In the genomic region with DNA sequence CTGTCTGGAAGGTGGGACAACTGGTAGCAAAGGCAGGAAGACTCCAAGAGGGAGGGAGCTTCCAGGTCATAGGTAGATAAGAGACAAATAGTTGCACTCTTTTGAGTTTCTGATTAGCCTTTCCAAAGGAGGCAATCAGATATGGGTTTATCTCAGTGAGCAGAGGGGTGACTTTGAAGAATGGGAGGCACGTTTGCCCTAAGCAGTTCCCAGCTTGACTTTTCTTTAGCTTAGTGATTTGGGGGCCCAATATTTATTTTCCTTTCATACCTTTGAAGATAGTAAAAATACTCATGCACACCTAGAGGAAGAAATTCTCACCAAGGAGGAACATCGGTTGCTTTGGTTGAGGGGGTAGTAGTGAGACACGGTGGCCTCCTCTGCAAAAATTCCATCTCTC, we compare ENCODE assay signal across 29 cellular contexts.
"Had no signal": no experiment of that assay in that cellular context is flagged by ENCODE, and none has a peak within 500 bp of the region (broad histone marks: within the 10 kb centered on the region; RNA-seq: fewer than 3 reads in every experiment).

No MANE protein-coding gene starts in this region.

- ATAC-seq: natural killer cell; psoas muscle; right cardiac atrium; right lobe of liver; stimulated activated effector memory CD8-positive, alpha-beta T cell treated with anti-CD3 and anti-CD28 coated beads, Interleukin-12 subunit alpha, Interleukin-12 subunit beta, amount 100 ng/mL, for 72 hours; stimulated activated naive B cell treated with anti-CD40 and anti-IgM and Interleukin-4, amounts not matched to agents 10 μg/mL and 1 μg/mL and 100 μg/mL, for 72 hours; upper lobe of right lung had no signal

- H3K9me3 ChIP-seq: ovary, psoas muscle, right lobe of liver, sigmoid colon, suprapubic skin, testis, tibial artery, transverse colon, upper lobe of right lung, uterus had no signal

- H2AFZ ChIP-seq: neural progenitor cell, parathyroid adenoma had no signal

- H3K27ac ChIP-seq: neural progenitor cell, ovary, parathyroid adenoma, psoas muscle, right lobe of liver, suprapubic skin, testis, tibial artery, transverse colon, upper lobe of right lung, uterus had no signal

- H3K27ac Mint-ChIP-seq: natural killer cell; neural progenitor cell; progenitor cell of endocrine pancreas; stimulated activated effector memory CD8-positive, alpha-beta T cell treated with anti-CD3 and anti-CD28 coated beads, Interleukin-12 subunit alpha, Interleukin-12 subunit beta, amount 100 ng/mL, for 72 hours; stimulated activated naive B cell treated with anti-CD40 and anti-IgM and Interleukin-4, amounts not matched to agents 10 μg/mL and 1 μg/mL and 100 μg/mL, for 72 hours; stimulated activated naive CD8-positive, alpha-beta T cell treated with anti-CD3 and anti-CD28 coated beads, Interleukin-15, Interleukin-2, amounts not matched to agents 100 ng/mL and 50 ng/mL, for 24 hours; type B pancreatic cell had no signal

- FAIRE-seq: small intestine had no signal

- H3K4me1 Mint-ChIP-seq: stimulated activated effector memory CD8-positive, alpha-beta T cell treated with anti-CD3 and anti-CD28 coated beads, Interleukin-12 subunit alpha, Interleukin-12 subunit beta, amount 100 ng/mL, for 72 hours; stimulated activated naive B cell treated with anti-CD40 and anti-IgM and Interleukin-4, amounts not matched to agents 10 μg/mL and 1 μg/mL and 100 μg/mL, for 72 hours had no signal

- H3K79me2 ChIP-seq: parathyroid adenoma had no signal

- H3K36me3 Mint-ChIP-seq: natural killer cell; neural progenitor cell; stimulated activated effector memory CD8-positive, alpha-beta T cell treated with anti-CD3 and anti-CD28 coated beads, Interleukin-12 subunit alpha, Interleukin-12 subunit beta, amount 100 ng/mL, for 72 hours had no signal

- H3K27me3 Mint-ChIP-seq: stimulated activated naive CD8-positive, alpha-beta T cell treated with anti-CD3 and anti-CD28 coated beads, Interleukin-15, Interleukin-2, amounts not matched to agents 100 ng/mL and 50 ng/mL, for 24 hours; type B pancreatic cell had no signal

- H3K4me3 Mint-ChIP-seq: natural killer cell; nephron; neural progenitor cell; stimulated activated effector memory CD8-positive, alpha-beta T cell treated with anti-CD3 and anti-CD28 coated beads, Interleukin-12 subunit alpha, Interleukin-12 subunit beta, amount 100 ng/mL, for 72 hours; stimulated activated naive B cell treated with anti-CD40 and anti-IgM and Interleukin-4, amounts not matched to agents 10 μg/mL and 1 μg/mL and 100 μg/mL, for 72 hours; stimulated activated naive CD8-positive, alpha-beta T cell treated with anti-CD3 and anti-CD28 coated beads, Interleukin-15, Interleukin-2, amounts not matched to agents 100 ng/mL and 50 ng/mL, for 24 hours; type B pancreatic cell had no signal

- H3K4me3 ChIP-seq: neural progenitor cell, ovary, psoas muscle, right lobe of liver, sigmoid colon, suprapubic skin, testis, tibial artery, transverse colon, upper lobe of right lung, uterus had no signal

- H3K4me1 ChIP-seq: neural progenitor cell, parathyroid adenoma, uterus had no signal

- H3K36me3 ChIP-seq: neural progenitor cell, ovary, right lobe of liver, sigmoid colon, suprapubic skin, tibial artery, transverse colon, upper lobe of right lung, uterus had no signal

- H3K9ac ChIP-seq: neural progenitor cell, parathyroid adenoma had no signal

- H3K27me3 ChIP-seq: neural progenitor cell, ovary, right lobe of liver, sigmoid colon, suprapubic skin, testis, tibial artery, transverse colon, upper lobe of right lung, uterus had no signal

- H3K4me2 ChIP-seq: neural progenitor cell had no signal

- DNase-seq: natural killer cell; occipital lobe; ovary; posterior cingulate gyrus; psoas muscle; right cardiac atrium; right lobe of liver; sigmoid colon; small intestine; stimulated activated CD4-positive, alpha-beta T cell treated with anti-CD3 and anti-CD28 coated beads, Interleukin-15, amount 100 ng/mL, for 24 hours; stimulated activated CD4-positive, alpha-beta T cell treated with anti-CD3 and anti-CD28 coated beads, Interleukin-2, amount 100 ng/mL, for 24 hours; stimulated activated CD4-positive, alpha-beta T cell treated with anti-CD3 and anti-CD28 coated beads, Interleukin-2, amount 100 ng/mL, for 48 hours; stimulated activated CD4-positive, alpha-beta T cell treated with anti-CD3 and anti-CD28 coated beads, Interleukin-4, amount 100 ng/mL, for 24 hours; stimulated activated naive B cell treated with anti-CD40 and anti-IgM and Interleukin-4, amounts not matched to agents 10 μg/mL and 1 μg/mL and 100 μg/mL, for 72 hours; stimulated activated naive CD4-positive, alpha-beta T cell treated with Interleukin-2 at 50 U/mL for 16 hours; substantia nigra; testis; tibial artery; transverse colon; upper lobe of right lung; uterus had no signal
